1 cellular context compared by ENCODE assay signal in genomic region chr19:8194528-8195275, GRCh38.
TF ChIP-seq lines count a peak whose summit lies in the region.

No MANE protein-coding gene starts in this region.

TF ChIP-seq in GM12878, 131 proteins besides CTCF, POLR2A, EP300 and RAD21 (continued from another document):
- TF ChIP-seq ZNF592 (IDR thresholded peaks at IDR 0.05), result no peak
- TF ChIP-seq CBFB (IDR thresholded peaks at IDR 0.05; ENCODE audit: low read depth), result peak; percentile 14; the same call in 1 of the 2 replicates
- TF ChIP-seq KDM1A (IDR thresholded peaks at IDR 0.05; ENCODE audit: borderline replicate concordance), result 0 out of 2 replicates have a peak, but pooled peaks have one; percentile 39
- TF ChIP-seq ZNF207 (IDR thresholded peaks at IDR 0.05; ENCODE audit: borderline replicate concordance), result peak; percentile 71; the same call in 1 of the 2 replicates
- peak; percentile 34 for TF ChIP-seq HDGF (IDR thresholded peaks at IDR 0.05)
- no peak for TF ChIP-seq EED (IDR thresholded peaks at IDR 0.05; ENCODE audit: low read depth)
- TF ChIP-seq BACH1 (IDR thresholded peaks at IDR 0.05; ENCODE audit: borderline replicate concordance), result peak; percentile 69; the same call in 1 of the 2 replicates
- TF ChIP-seq GABPA (IDR thresholded peaks at IDR 0.05; ENCODE audit: low read depth), result no peak
- no peak for TF ChIP-seq STAT1 (conservative IDR thresholded peaks at IDR 0.05)
- TF ChIP-seq ZBTB40 (IDR thresholded peaks at IDR 0.05; ENCODE audit: borderline replicate concordance), result 0 out of 2 replicates have a peak, but pooled peaks have one; percentile 18
- peak; percentile 99 for TF ChIP-seq SMARCA5 (IDR thresholded peaks at IDR 0.05)
- TF ChIP-seq ZZZ3 (IDR thresholded peaks at IDR 0.05; ENCODE audit: control insufficient read depth, insufficient read length, low read depth), result no peak
- no peak for TF ChIP-seq HDAC6 (IDR thresholded peaks at IDR 0.05; ENCODE audit: unreplicated experiment)
- TF ChIP-seq MXI1 (IDR thresholded peaks at IDR 0.05; ENCODE audit: low read depth, low read length), result peak; percentile 35; the same call in 1 of the 2 replicates
- 0 out of 4 replicates have a peak, but pooled peaks of 1 of the 2 experiments have one; percentile 16 for TF ChIP-seq BHLHE40 (IDR thresholded peaks at IDR 0.05; ENCODE audit: borderline replicate concordance in 1 of 2, low read depth in 2 of 2, low read length in 1 of 2)
- 0 out of 2 replicates have a peak, but pooled peaks have one; percentile 39 for TF ChIP-seq ZNF687 (IDR thresholded peaks at IDR 0.05)
- TF ChIP-seq ZSCAN29 (IDR thresholded peaks at IDR 0.05), result no peak
- TF ChIP-seq CBX5 (IDR thresholded peaks at IDR 0.05; ENCODE audit: low read depth), result no peak
